22 cellular contexts compared by ENCODE assay signal in genomic region chr3:64388886-64389285, GRCh38.
"Had no signal": no experiment of that assay in that cellular context is flagged by ENCODE, and none has a peak within 500 bp of the region (broad histone marks: within the 10 kb centered on the region; RNA-seq: fewer than 3 reads in every experiment).

No MANE protein-coding gene starts in this region.

- DNase-seq: effector memory CD4-positive, alpha-beta T cell; foreskin fibroblast; glutamatergic neuron; immature natural killer cell; left cardiac atrium; left ventricle myocardium inferior; mesendoderm; natural killer cell; ovary; sigmoid colon; small intestine; stimulated activated CD4-positive, alpha-beta T cell treated with anti-CD3 and anti-CD28 coated beads, Interleukin-2, amount 100 ng/mL, for 48 hours; stimulated activated naive CD4-positive, alpha-beta T cell treated with Interleukin-2 at 50 U/mL for 16 hours; trophoblast cell had no signal

- H3K36me3 Mint-ChIP-seq: immature natural killer cell, natural killer cell had no signal

- H3K4me3 ChIP-seq: coronary artery, gastroesophageal sphincter, left ventricle myocardium inferior, lung, ovary, right atrium auricular region, sigmoid colon had no signal

- H3K27ac ChIP-seq: coronary artery, gastroesophageal sphincter, left ventricle myocardium inferior, ovary, right atrium auricular region, sigmoid colon had no signal

- H3K4me1 ChIP-seq: gastroesophageal sphincter, left ventricle myocardium inferior, right atrium auricular region, sigmoid colon had no signal

- H3K4me1 Mint-ChIP-seq: immature natural killer cell, natural killer cell had no signal

- ATAC-seq: esophagus mucosa, gastroesophageal sphincter, left cardiac atrium, natural killer cell had no signal

- FAIRE-seq: endometrium, keratinocyte, small intestine had no signal

- H3K27me3 ChIP-seq: gastroesophageal sphincter, ovary, right atrium auricular region, sigmoid colon had no signal

- H3K9me3 ChIP-seq: gastroesophageal sphincter, left ventricle myocardium inferior, ovary, right atrium auricular region, sigmoid colon had no signal

- H3K36me3 ChIP-seq: gastroesophageal sphincter, left ventricle myocardium inferior, ovary, right atrium auricular region, sigmoid colon had no signal

- H3K4me3 Mint-ChIP-seq: immature natural killer cell, natural killer cell, neural crest cell had no signal

- H3K27ac Mint-ChIP-seq: immature natural killer cell, natural killer cell had no signal
